Comparison of ENCODE assay signal across 15 cellular contexts in the genomic region with DNA sequence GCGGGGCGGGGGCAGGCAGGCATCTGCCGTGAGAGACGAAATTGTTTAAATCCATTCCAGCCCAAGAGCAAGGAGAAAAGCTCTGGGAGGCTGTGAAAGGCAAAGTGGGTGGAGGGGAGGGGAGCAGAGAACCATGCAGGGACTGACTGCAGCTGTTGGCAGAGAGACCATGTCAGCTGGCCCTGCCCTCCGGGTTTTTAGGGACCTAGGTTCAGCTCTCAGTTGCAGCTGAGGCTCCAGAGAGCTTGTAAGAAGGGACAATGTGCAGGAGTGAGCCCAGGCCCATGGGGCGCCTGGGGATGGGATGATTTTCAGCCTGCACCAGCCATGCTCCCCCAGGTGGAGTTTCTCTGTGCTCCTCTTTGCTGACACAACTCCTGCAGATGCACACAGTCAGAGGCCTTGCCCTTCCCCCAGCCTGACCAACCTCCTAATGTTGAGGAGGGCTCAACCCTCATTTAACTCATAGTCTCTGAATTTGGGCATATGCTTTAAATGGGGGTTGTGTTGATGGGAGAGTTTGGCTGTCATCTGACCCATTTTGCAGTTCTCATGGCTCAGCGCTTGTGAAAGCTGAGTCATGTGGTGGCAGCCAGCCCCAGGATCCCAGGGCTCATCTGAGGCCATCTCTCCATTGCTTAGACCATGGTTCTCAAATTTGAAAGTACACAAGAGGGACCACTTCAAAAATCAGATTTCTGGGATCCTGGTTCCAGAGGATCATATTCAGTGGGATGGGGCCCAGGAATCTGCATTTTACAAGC.
A peak's percentile ranks its signal among the peaks of the same experiment; 100 is the strongest.
DNase-seq lines count a peak whose midpoint lies in the region; ATAC-seq and TF ChIP-seq lines count a peak whose summit lies in the region.
"Had no signal": no experiment of that assay in that cellular context is flagged by ENCODE, and none has a peak within 500 bp of the region (broad histone marks: within the 10 kb centered on the region; RNA-seq: fewer than 3 reads in every experiment).

No MANE protein-coding gene starts in this region.

- H3K4me1 ChIP-seq in breast epithelium, result no peaks in the 10 kb centered on the region
- H3K4me1 ChIP-seq in naive thymus-derived CD4-positive, alpha-beta T cell (ENCODE audit: control insufficient read depth in 2 of 2, insufficient read depth in 2 of 2, low read length in 2 of 2), result no peaks in the 10 kb centered on the region

- no peaks in the 10 kb centered on the region for H3K27me3 ChIP-seq in breast epithelium
- H3K27me3 ChIP-seq in naive thymus-derived CD4-positive, alpha-beta T cell (ENCODE audit: control insufficient read depth in 2 of 2, insufficient read depth in 2 of 2, low read length in 2 of 2), result no peaks in the 10 kb centered on the region
- H3K27me3 ChIP-seq: tibial nerve had no signal

- CTCF ChIA-PET in naive thymus-derived CD4-positive, alpha-beta T cell (lab: Charles Lee), result interaction anchor here (0.7 to 0.9 kb wide), 2 partner anchors 10 to 85 kb away, joined by 3 read pairs; no protein-coding TSS in a partner anchor

- H3K27ac ChIP-seq in breast epithelium, result peak overlapping the region; percentile 48 to 72
- no peak overlapping the region for H3K27ac ChIP-seq in naive thymus-derived CD4-positive, alpha-beta T cell (ENCODE audit: low read depth, low read length)

- no peak for TF ChIP-seq CTCF in breast epithelium (IDR thresholded peaks at IDR 0.05)

- H3K9me3 Mint-ChIP-seq in stimulated activated memory B cell treated with anti-CD40 and anti-IgM and Interleukin-4, amounts not matched to agents 10 μg/mL and 1 μg/mL and 100 μg/mL, for 72 hours, result no peaks in the 10 kb centered on the region
- peaks cover 0 to 1% (median 0%) of the 10 kb centered on the region in 11 donors for H3K9me3 Mint-ChIP-seq in naive thymus-derived CD4-positive, alpha-beta T cell
- H3K9me3 Mint-ChIP-seq: immature natural killer cell; T-helper 1 cell treated with Interleukin-12 subunit alpha and Interleukin-12 subunit beta and Interleukin-4 antibody, amounts not matched to agents 30 μg/mL and 1 μg/mL, for 36 hours had no signal

- no peak for DNase-seq in Right ventricle myocardium inferior (ENCODE audit: missing footprints)
- no peak for DNase-seq in cardiac septum (ENCODE audit: low spot score)
- DNase-seq in breast epithelium (ENCODE audit: low spot score in 2 of 2), result no peak
- peak; percentile 37 for DNase-seq in left kidney (ENCODE audit: low read depth, low spot score)
- no peak for DNase-seq in dedifferentiated amniotic fluid mesenchymal stem cell (ENCODE audit: extremely low spot score)
- no peak for DNase-seq in NCI-H526 treated with DMSO at 0.1 percent for 48 hours (lab: John Stamatoyannopoulos, UW)
- no peak for DNase-seq in naive thymus-derived CD4-positive, alpha-beta T cell
- DNase-seq: activated CD8-positive, alpha-beta memory T cell treated with anti-CD3 and anti-CD28 coated beads for 24 hours; immature natural killer cell; MM.1S; NK-92 treated with Interleukin-12 subunit alpha and Interleukin-12 subunit beta, amount 100 ng/mL, for 24 hours; nucleus accumbens had no signal

- no peaks in the 10 kb centered on the region for H3K4me1 Mint-ChIP-seq in stimulated activated memory B cell treated with anti-CD40 and anti-IgM and Interleukin-4, amounts not matched to agents 10 μg/mL and 1 μg/mL and 100 μg/mL, for 72 hours
- H3K4me1 Mint-ChIP-seq in naive thymus-derived CD4-positive, alpha-beta T cell, result peaks cover 0 to 11% (median 0%) of the 10 kb centered on the region in 7 donors

- H3K27me3 Mint-ChIP-seq in stimulated activated memory B cell treated with anti-CD40 and anti-IgM and Interleukin-4, amounts not matched to agents 10 μg/mL and 1 μg/mL and 100 μg/mL, for 72 hours, result no peaks in the 10 kb centered on the region
- H3K27me3 Mint-ChIP-seq in naive thymus-derived CD4-positive, alpha-beta T cell, result peaks cover 0 to 3% (median 0%) of the 10 kb centered on the region in 5 donors

- H3K4me3 ChIP-seq in breast epithelium, result no peak overlapping the region
- no peak overlapping the region for H3K4me3 ChIP-seq in naive thymus-derived CD4-positive, alpha-beta T cell (ENCODE audit: low read length)
- H3K4me3 ChIP-seq: tibial nerve had no signal

- TF ChIP-seq POLR2A in breast epithelium (IDR thresholded peaks at IDR 0.05), result no peak

- POLR2A ChIA-PET in naive thymus-derived CD4-positive, alpha-beta T cell (lab: Charles Lee), result interaction anchor here (0.9 to 2.6 kb wide), 3 partner anchors 12 to 73 kb away, joined by 3 to 5 read pairs (median 4); no protein-coding TSS in a partner anchor

- H3K27ac Mint-ChIP-seq in stimulated activated memory B cell treated with anti-CD40 and anti-IgM and Interleukin-4, amounts not matched to agents 10 μg/mL and 1 μg/mL and 100 μg/mL, for 72 hours, result no peak overlapping the region
- no peak overlapping the region for H3K27ac Mint-ChIP-seq in naive thymus-derived CD4-positive, alpha-beta T cell
- H3K27ac Mint-ChIP-seq: immature natural killer cell; T-helper 1 cell treated with Interleukin-12 subunit alpha and Interleukin-12 subunit beta and Interleukin-4 antibody, amounts not matched to agents 30 μg/mL and 1 μg/mL, for 36 hours had no signal

- H3K9me3 ChIP-seq in breast epithelium, result no peaks in the 10 kb centered on the region
- no peaks in the 10 kb centered on the region for H3K9me3 ChIP-seq in naive thymus-derived CD4-positive, alpha-beta T cell (ENCODE audit: control insufficient read depth in 2 of 3, low read length in 3 of 3)
- H3K9me3 ChIP-seq: tibial nerve had no signal

- intact Hi-C loops in Right ventricle myocardium inferior (cut with DNase I) (loop anchor here (5.0 kb wide), 1 partner anchor 72 kb away; a partner anchor contains a TSS), cardiac septum (cut with DNase I) (loop anchor here (5.0 kb wide), 1 partner anchor 57 kb away; no protein-coding TSS in a partner anchor), breast epithelium (cut with DNase I; ENCODE audit: low total_unique reads) (no loop called here)
- intact Hi-C loops in naive thymus-derived CD4-positive, alpha-beta T cell (cut with micrococcal nuclease), result no loop called here

- no peak overlapping the region for H3K4me3 Mint-ChIP-seq in stimulated activated memory B cell treated with anti-CD40 and anti-IgM and Interleukin-4, amounts not matched to agents 10 μg/mL and 1 μg/mL and 100 μg/mL, for 72 hours
- no peak overlapping the region for H3K4me3 Mint-ChIP-seq in naive thymus-derived CD4-positive, alpha-beta T cell
- H3K4me3 Mint-ChIP-seq: immature natural killer cell; T-helper 1 cell treated with Interleukin-12 subunit alpha and Interleukin-12 subunit beta and Interleukin-4 antibody, amounts not matched to agents 30 μg/mL and 1 μg/mL, for 36 hours had no signal

- peak; percentile 61 for ATAC-seq in Right ventricle myocardium inferior
- ATAC-seq in stimulated activated memory B cell treated with anti-CD40 and anti-IgM and Interleukin-4, amounts not matched to agents 10 μg/mL and 1 μg/mL and 100 μg/mL, for 72 hours, result no peak
- no peak for ATAC-seq in naive thymus-derived CD4-positive, alpha-beta T cell

- H3K36me3 ChIP-seq in breast epithelium, result no peaks in the 10 kb centered on the region
- peaks cover 0 to 14% (median 3%) of the 10 kb centered on the region in 3 experiments for H3K36me3 ChIP-seq in naive thymus-derived CD4-positive, alpha-beta T cell (ENCODE audit: control insufficient read depth in 2 of 3, insufficient read depth in 3 of 3, low read length in 3 of 3)
- H3K36me3 ChIP-seq: tibial nerve had no signal

- no peaks in the 10 kb centered on the region for H3K36me3 Mint-ChIP-seq in stimulated activated memory B cell treated with anti-CD40 and anti-IgM and Interleukin-4, amounts not matched to agents 10 μg/mL and 1 μg/mL and 100 μg/mL, for 72 hours
- peaks cover 0 to 40% (median 9%) of the 10 kb centered on the region in 5 donors for H3K36me3 Mint-ChIP-seq in naive thymus-derived CD4-positive, alpha-beta T cell

Comparison
In these comparisons a context has a peak if more than half of its experiments do, and no peak if none do; other contexts are left out.
1. intact Hi-C loops: an anchor here in Right ventricle myocardium inferior (5.0 kb wide) and cardiac septum (5.0 kb wide); none called in breast epithelium and naive thymus-derived CD4-positive, alpha-beta T cell.